1 cellular context compared by ENCODE assay signal in genomic region chr14:54133896-54134295, GRCh38.
TF ChIP-seq lines count a peak whose summit lies in the region.

No MANE protein-coding gene starts in this region.

TF ChIP-seq in HepG2, 621 proteins besides CTCF, POLR2A, EP300 and RAD21 (continued from another document and continues in another):
- no peak for TF ChIP-seq PCBP2 (optimal IDR thresholded peaks at IDR 0.05; ENCODE audit: low read depth, low read length, poor library complexity, severe bottlenecking)
- no peak for TF ChIP-seq PHB2 (IDR thresholded peaks at IDR 0.05; ENCODE audit: partially characterized antibody)
- TF ChIP-seq DMTF1 (CRISPR knock-in tag; IDR thresholded peaks at IDR 0.05) = no peak
- TF ChIP-seq NKX3-1 (CRISPR knock-in tag; IDR thresholded peaks at IDR 0.05) = peak; percentile 81; the same call in 1 of the 2 replicates
- no peak for TF ChIP-seq ZNF781 (CRISPR knock-in tag; IDR thresholded peaks at IDR 0.05; ENCODE audit: borderline replicate concordance, not compliant biosample characterization)
- peak; percentile 71; the same call in 1 of the 2 replicates for TF ChIP-seq ZBTB20 (CRISPR knock-in tag; IDR thresholded peaks at IDR 0.05; ENCODE audit: borderline replicate concordance, low read depth)
- no peak for TF ChIP-seq ZNF546 (CRISPR knock-in tag; conservative IDR thresholded peaks at IDR 0.05)
- peak; percentile 94 for TF ChIP-seq TBX2 (CRISPR knock-in tag; IDR thresholded peaks at IDR 0.05; ENCODE audit: borderline replicate concordance)
- TF ChIP-seq HDAC1 (CRISPR knock-in tag; IDR thresholded peaks at IDR 0.05) = peak; percentile 86
- TF ChIP-seq ZNF619 (CRISPR knock-in tag; IDR thresholded peaks at IDR 0.05) = no peak
- no peak for TF ChIP-seq HMGA1 (CRISPR knock-in tag; conservative IDR thresholded peaks at IDR 0.05)
- TF ChIP-seq MEF2D (CRISPR knock-in tag; IDR thresholded peaks at IDR 0.05) = peak; percentile 63; the same call in 1 of the 2 replicates
- TF ChIP-seq RXRB (CRISPR knock-in tag; IDR thresholded peaks at IDR 0.05; ENCODE audit: borderline replicate concordance) = peak; percentile 92
- TF ChIP-seq CENPX (CRISPR knock-in tag; IDR thresholded peaks at IDR 0.05) = no peak
- TF ChIP-seq DPF2 (CRISPR knock-in tag; IDR thresholded peaks at IDR 0.05; ENCODE audit: borderline replicate concordance, low read depth) = 0 out of 2 replicates have a peak, but pooled peaks have one; percentile 72
- peak; percentile 52; the same call in 1 of the 2 replicates for TF ChIP-seq FUBP1 (CRISPR knock-in tag; IDR thresholded peaks at IDR 0.05; ENCODE audit: borderline replicate concordance)
- TF ChIP-seq ZNF598 (CRISPR knock-in tag; IDR thresholded peaks at IDR 0.05; ENCODE audit: borderline replicate concordance) = no peak
- peak; percentile 38; the same call in 1 of the 2 replicates for TF ChIP-seq KDM1A (CRISPR knock-in tag; IDR thresholded peaks at IDR 0.05)
- no peak for TF ChIP-seq ZBTB42 (CRISPR knock-in tag; IDR thresholded peaks at IDR 0.05)
- TF ChIP-seq ZSCAN22 (CRISPR knock-in tag; IDR thresholded peaks at IDR 0.05) = no peak
- TF ChIP-seq ZNF788 (CRISPR knock-in tag; IDR thresholded peaks at IDR 0.05; ENCODE audit: borderline replicate concordance) = peak; percentile 65; the same call in 1 of the 2 replicates
- peak; percentile 90 for TF ChIP-seq RBAK (CRISPR knock-in tag; IDR thresholded peaks at IDR 0.05)
- TF ChIP-seq ZFP91 (CRISPR knock-in tag; IDR thresholded peaks at IDR 0.05; ENCODE audit: borderline replicate concordance) = no peak
- no peak for TF ChIP-seq ETV6 (CRISPR knock-in tag; conservative IDR thresholded peaks at IDR 0.05)
- TF ChIP-seq GMEB2 (CRISPR knock-in tag; IDR thresholded peaks at IDR 0.05; ENCODE audit: low read depth) = no peak
- no peak for TF ChIP-seq SP2 (CRISPR knock-in tag; IDR thresholded peaks at IDR 0.05)
- TF ChIP-seq PTBP1 (IDR thresholded peaks at IDR 0.05; ENCODE audit: low read depth, low read length, poor library complexity, severe bottlenecking) = no peak
- TF ChIP-seq NFYC (CRISPR knock-in tag; IDR thresholded peaks at IDR 0.05) = peak; percentile 34; the same call in 1 of the 2 replicates
- TF ChIP-seq ZNF644 (CRISPR knock-in tag; IDR thresholded peaks at IDR 0.05; ENCODE audit: low read depth) = peak; percentile 94
- TF ChIP-seq RARG (CRISPR knock-in tag; IDR thresholded peaks at IDR 0.05; ENCODE audit: low read depth) = no peak
- no peak; the same call in 1 of the 2 replicates for TF ChIP-seq GLI4 (CRISPR knock-in tag; IDR thresholded peaks at IDR 0.05; ENCODE audit: borderline replicate concordance)
- no peak for TF ChIP-seq ZNF484 (CRISPR knock-in tag; IDR thresholded peaks at IDR 0.05; ENCODE audit: borderline replicate concordance, low read depth)
- TF ChIP-seq ZC3H13 (CRISPR knock-in tag; IDR thresholded peaks at IDR 0.05) = no peak
- TF ChIP-seq TAF15 (IDR thresholded peaks at IDR 0.05; ENCODE audit: low read depth, low read length, poor library complexity, severe bottlenecking) = no peak
- TF ChIP-seq ZNF552 (CRISPR knock-in tag; IDR thresholded peaks at IDR 0.05; ENCODE audit: borderline replicate concordance) = no peak
- TF ChIP-seq AGO2 (optimal IDR thresholded peaks at IDR 0.05; ENCODE audit: low read depth, low read length) = no peak
- no peak for TF ChIP-seq ZNF839 (CRISPR knock-in tag; IDR thresholded peaks at IDR 0.05; ENCODE audit: borderline replicate concordance)
- no peak for TF ChIP-seq SIN3A (IDR thresholded peaks at IDR 0.05; ENCODE audit: borderline replicate concordance, low read depth, low read length)
- no peak for TF ChIP-seq FOXK2 (IDR thresholded peaks at IDR 0.05)
- TF ChIP-seq ZNF496 (CRISPR knock-in tag; IDR thresholded peaks at IDR 0.05; ENCODE audit: insufficient replicate concordance) = no peak
- TF ChIP-seq ZNF180 (CRISPR knock-in tag; IDR thresholded peaks at IDR 0.05; ENCODE audit: borderline replicate concordance, low read depth) = no peak
- TF ChIP-seq SMC3 (IDR thresholded peaks at IDR 0.05; ENCODE audit: low read length) = 0 out of 2 replicates have a peak, but pooled peaks have one; percentile 8
- TF ChIP-seq ZNF282 (IDR thresholded peaks at IDR 0.05; ENCODE audit: partially characterized antibody) = no peak
- peak; percentile 95 for TF ChIP-seq ISL2 (CRISPR knock-in tag; IDR thresholded peaks at IDR 0.05)
- TF ChIP-seq ZNF160 (CRISPR knock-in tag; IDR thresholded peaks at IDR 0.05) = no peak
- peak; percentile 60; the same call in 1 of the 2 replicates for TF ChIP-seq HIC2 (CRISPR knock-in tag; IDR thresholded peaks at IDR 0.05; ENCODE audit: low read depth)
- 0 out of 2 replicates have a peak, but pooled peaks have one; percentile 47 for TF ChIP-seq ZNF337 (CRISPR knock-in tag; IDR thresholded peaks at IDR 0.05; ENCODE audit: borderline replicate concordance, low read depth)
- 0 out of 2 replicates have a peak, but pooled peaks have one; percentile 12 for TF ChIP-seq RFX3 (CRISPR knock-in tag; IDR thresholded peaks at IDR 0.05)
- TF ChIP-seq ZNF543 (CRISPR knock-in tag; IDR thresholded peaks at IDR 0.05) = no peak
- no peak for TF ChIP-seq MED8 (CRISPR knock-in tag; IDR thresholded peaks at IDR 0.05; ENCODE audit: insufficient replicate concordance)
- TF ChIP-seq ZBTB3 (CRISPR knock-in tag; IDR thresholded peaks at IDR 0.05; ENCODE audit: borderline replicate concordance, low read depth) = no peak
- TF ChIP-seq TIGD3 (CRISPR knock-in tag; IDR thresholded peaks at IDR 0.05; ENCODE audit: borderline replicate concordance) = no peak
- TF ChIP-seq ARNTL (CRISPR knock-in tag; IDR thresholded peaks at IDR 0.05) = peak; percentile 96
- TF ChIP-seq ZNF280D (CRISPR knock-in tag; IDR thresholded peaks at IDR 0.05) = no peak
- no peak for TF ChIP-seq YY1 (IDR thresholded peaks at IDR 0.05; ENCODE audit: insufficient read depth, insufficient replicate concordance, low read depth, low read length)
- TF ChIP-seq SUZ12 (IDR thresholded peaks at IDR 0.05; ENCODE audit: low read depth, low read length) = no peak
- TF ChIP-seq TRIM24 (CRISPR knock-in tag; IDR thresholded peaks at IDR 0.05) = peak; percentile 79
- TF ChIP-seq CREB3 (CRISPR knock-in tag; IDR thresholded peaks at IDR 0.05) = no peak
- peak; percentile 100 for TF ChIP-seq SIX4 (CRISPR knock-in tag; IDR thresholded peaks at IDR 0.05)
- no peak for TF ChIP-seq ZNF703 (CRISPR knock-in tag; IDR thresholded peaks at IDR 0.05; ENCODE audit: borderline replicate concordance)
- no peak for TF ChIP-seq SP140L (CRISPR knock-in tag; IDR thresholded peaks at IDR 0.05; ENCODE audit: borderline replicate concordance)
- peak; percentile 79 for TF ChIP-seq ZNF136 (CRISPR knock-in tag; IDR thresholded peaks at IDR 0.05; ENCODE audit: low read depth)
